In genomic region chr6:13013681-13014550, GRCh38 we compare ENCODE assay signal across 8 cellular contexts.
DNase-seq lines count a peak whose midpoint lies in the region; ATAC-seq and TF ChIP-seq lines count a peak whose summit lies in the region.

No MANE protein-coding gene starts in this region.

- no peaks in the 10 kb centered on the region for H3K36me3 ChIP-seq in right atrium auricular region
- no peaks in the 10 kb centered on the region for H3K36me3 ChIP-seq in sigmoid colon

- peak; percentile 35 for DNase-seq in GM10266 (ENCODE audit: extremely low spot score)
- DNase-seq in activated CD8-positive, alpha-beta T cell treated with anti-CD3 and anti-CD28 coated beads for 36 hours, result no peak
- no peak for DNase-seq in right atrium auricular region (ENCODE audit: low spot score)
- DNase-seq in sigmoid colon, result no peak
- DNase-seq in NCI-H2196 treated with DMSO at 0.1 percent for 48 hours (lab: John Stamatoyannopoulos, UW; ENCODE audit: unreplicated experiment), result no peak
- DNase-seq in activated CD4-positive, CD25-positive, alpha-beta regulatory T cell (lab: John Stamatoyannopoulos, UW), result no peak

- H3K27ac ChIP-seq in right atrium auricular region, result peak overlapping the region; percentile 48 to 71
- no peak overlapping the region for H3K27ac ChIP-seq in sigmoid colon

- H3K27ac Mint-ChIP-seq in activated CD8-positive, alpha-beta T cell treated with anti-CD3 and anti-CD28 coated beads for 36 hours, result no peak overlapping the region

- H3K4me3 Mint-ChIP-seq in activated CD8-positive, alpha-beta T cell treated with anti-CD3 and anti-CD28 coated beads for 36 hours, result peak overlapping the region; percentile 58

- H3K4me1 ChIP-seq in right atrium auricular region (peaks cover 0 to 23% of the 10 kb centered on the region in 2 donors), sigmoid colon (peaks cover 0 to 24% (median 22%) of the 10 kb centered on the region in 4 donors)

- no peak for TF ChIP-seq CTCF in GM10266 (IDR thresholded peaks at IDR 0.05; ENCODE audit: control insufficient read depth, insufficient read depth, low read depth, missing control alignments)
- no peak for TF ChIP-seq CTCF in activated CD8-positive, alpha-beta T cell treated with anti-CD3 and anti-CD28 coated beads for 36 hours (IDR thresholded peaks at IDR 0.05)
- no peak for TF ChIP-seq CTCF in right atrium auricular region (IDR thresholded peaks at IDR 0.05)
- TF ChIP-seq CTCF in sigmoid colon (IDR thresholded peaks at IDR 0.05), result no peak

- peak; percentile 27 for ATAC-seq in activated CD8-positive, alpha-beta T cell treated with anti-CD3 and anti-CD28 coated beads for 36 hours
- ATAC-seq in GM21786 (IDR thresholded peaks at IDR 0.05; ENCODE audit: unreplicated experiment) (no peak), HG02571 (IDR thresholded peaks at IDR 0.05; ENCODE audit: unreplicated experiment) (no peak)

- CTCF ChIA-PET in activated CD8-positive, alpha-beta T cell treated with anti-CD3 and anti-CD28 coated beads for 36 hours (lab: Charles Lee), result interaction anchor here (0.7 to 1.6 kb wide), 2 partner anchors 13 to 874 kb away, joined by 3 to 4 read pairs; no protein-coding TSS in a partner anchor

- no peaks in the 10 kb centered on the region for H3K36me3 Mint-ChIP-seq in activated CD8-positive, alpha-beta T cell treated with anti-CD3 and anti-CD28 coated beads for 36 hours (ENCODE audit: low read depth)

- H3K9me3 ChIP-seq in right atrium auricular region (no peaks in the 10 kb centered on the region), sigmoid colon (no peaks in the 10 kb centered on the region)

- no peak for TF ChIP-seq EP300 in sigmoid colon (IDR thresholded peaks at IDR 0.05)

- intact Hi-C loops in activated CD8-positive, alpha-beta T cell treated with anti-CD3 and anti-CD28 coated beads for 36 hours (cut with micrococcal nuclease), result no loop called here
- intact Hi-C loops in sigmoid colon (cut with DNase I), result no loop called here

- peaks cover 46% of the 10 kb centered on the region for H3K27me3 Mint-ChIP-seq in activated CD8-positive, alpha-beta T cell treated with anti-CD3 and anti-CD28 coated beads for 36 hours

- H3K9me3 Mint-ChIP-seq in activated CD8-positive, alpha-beta T cell treated with anti-CD3 and anti-CD28 coated beads for 36 hours, result no peaks in the 10 kb centered on the region

- peaks cover 3% of the 10 kb centered on the region for H3K4me1 Mint-ChIP-seq in activated CD8-positive, alpha-beta T cell treated with anti-CD3 and anti-CD28 coated beads for 36 hours (ENCODE audit: low read depth)

- 2 to 5% methylated on average over 85 of the region's 85 CpGs for WGBS in sigmoid colon, 2 donors

- TF ChIP-seq POLR2A in sigmoid colon (IDR thresholded peaks at IDR 0.05), result no peak

- H3K4me3 ChIP-seq in right atrium auricular region (peak overlapping the region; percentile 54 to 63), sigmoid colon (peak overlapping the region; percentile 26 to 50 (median 46))

- POLR2A ChIA-PET in activated CD8-positive, alpha-beta T cell treated with anti-CD3 and anti-CD28 coated beads for 36 hours (lab: Charles Lee), result no interaction called here

- H3K27me3 ChIP-seq in right atrium auricular region (no peaks in the 10 kb centered on the region), sigmoid colon (peaks cover 0 to 62% (median 31%) of the 10 kb centered on the region in 3 donors)

Comparison
In these comparisons a context has a peak if more than half of its experiments do, and no peak if none do; other contexts are left out.
1. H3K27ac ChIP-seq: peak in right atrium auricular region (2 of 2); none in sigmoid colon (0 of 4).